7 cellular contexts compared by ENCODE assay signal in the genomic region with DNA sequence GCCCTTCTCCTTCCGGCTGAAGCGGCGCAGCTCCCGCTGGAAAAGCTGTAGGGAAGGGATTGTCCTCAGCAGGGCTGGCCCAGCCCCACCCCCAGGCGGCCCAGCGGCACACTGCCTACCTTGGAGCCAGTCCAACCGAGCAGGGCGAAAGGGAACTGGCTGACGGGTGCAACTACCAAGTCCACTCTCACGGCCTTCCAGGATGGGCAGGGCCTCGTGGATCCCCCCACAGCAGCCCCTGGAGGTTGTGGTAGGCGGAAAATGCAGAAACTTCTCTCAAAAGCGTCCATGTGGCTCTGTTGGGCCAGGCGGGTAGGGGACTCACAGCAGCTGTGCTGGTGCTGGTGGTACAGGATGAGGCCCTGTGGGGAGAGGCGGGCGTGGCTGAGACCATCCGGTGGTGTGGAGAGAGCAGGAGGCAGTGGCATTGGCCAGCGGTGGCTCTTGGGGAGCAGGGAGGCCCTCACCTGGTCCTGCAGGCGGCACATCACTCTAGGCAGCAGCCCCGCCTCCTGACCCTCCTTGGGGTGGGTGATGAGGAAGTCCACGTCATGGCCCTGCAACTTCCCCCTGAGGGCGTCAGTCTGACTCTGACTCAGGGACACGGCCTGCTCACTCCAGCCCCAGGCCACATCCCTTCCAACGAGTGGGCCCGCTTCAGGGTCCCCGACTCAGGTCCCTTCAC. TPM values are rescaled to one million over a fixed set of nuclear protein-coding genes. Genes with fewer than 3 reads are reported as not detected.
DNase-seq lines count a peak whose midpoint lies in the region; ATAC-seq, FAIRE-seq and TF ChIP-seq lines count a peak whose summit lies in the region.

No MANE protein-coding gene starts in this region.

- peak; percentile 75 for DNase-seq in HT1080 (ENCODE audit: low read depth)
- no peak for DNase-seq in activated T-helper 1 cell treated with anti-CD3 and anti-CD28 coated beads, Interleukin-12 subunit alpha, Interleukin-12 subunit beta, Interleukin-2, Interleukin-4 antibody, amounts not matched to agents 30 ng/mL and 10 ng/mL and 1 ng/mL, durations not matched to agents 14 hours and 24 hours and 36 hours (ENCODE audit: low spot score)
- DNase-seq in right atrium auricular region (ENCODE audit: low spot score) = peak; percentile 81
- peak; percentile 92 for DNase-seq in small intestine
- DNase-seq in type B pancreatic cell (ENCODE audit: extremely low spot score, unreplicated experiment) = no peak
- no peak for DNase-seq in DMS 273 (lab: John Stamatoyannopoulos, UW; ENCODE audit: unreplicated experiment)

- WGBS in small intestine, 3 donors = 33 to 57% (median 44%) methylated on average over 25 to 26 of the region's 26 CpGs

- H3K9me3 ChIP-seq in right atrium auricular region = no peaks in the 10 kb centered on the region
- no peaks in the 10 kb centered on the region for H3K9me3 ChIP-seq in small intestine (ENCODE audit: control insufficient read depth, low read depth)

- H3K36me3 ChIP-seq in right atrium auricular region (peaks cover 52% of the 10 kb centered on the region), small intestine (ENCODE audit: control insufficient read depth in 2 of 2, insufficient read depth in 2 of 2, low read length in 2 of 2) (peaks cover 5 to 16% of the 10 kb centered on the region in 2 donors)

- H3K27ac Mint-ChIP-seq in activated T-helper 1 cell treated with anti-CD3 and anti-CD28 coated beads, Interleukin-12 subunit alpha, Interleukin-12 subunit beta, Interleukin-2, Interleukin-4 antibody, amounts not matched to agents 30 ng/mL and 10 ng/mL and 1 ng/mL, durations not matched to agents 14 hours and 24 hours and 36 hours = peak overlapping the region; percentile 12
- no peak overlapping the region for H3K27ac Mint-ChIP-seq in type B pancreatic cell

- no peak for TF ChIP-seq CTCF in right atrium auricular region (IDR thresholded peaks at IDR 0.05)
- TF ChIP-seq CTCF in type B pancreatic cell (conservative IDR thresholded peaks at IDR 0.05) = no peak

- peak; percentile 83 for ATAC-seq in GM19351 (IDR thresholded peaks at IDR 0.05; ENCODE audit: unreplicated experiment)

- peaks cover 8% of the 10 kb centered on the region for H3K4me1 Mint-ChIP-seq in activated T-helper 1 cell treated with anti-CD3 and anti-CD28 coated beads, Interleukin-12 subunit alpha, Interleukin-12 subunit beta, Interleukin-2, Interleukin-4 antibody, amounts not matched to agents 30 ng/mL and 10 ng/mL and 1 ng/mL, durations not matched to agents 14 hours and 24 hours and 36 hours (ENCODE audit: low read depth)
- H3K4me1 Mint-ChIP-seq in type B pancreatic cell (ENCODE audit: unreplicated experiment) = peaks cover 4% of the 10 kb centered on the region

- H3K4me1 ChIP-seq in right atrium auricular region (peaks cover 0 to 72% of the 10 kb centered on the region in 2 donors), small intestine (ENCODE audit: control insufficient read depth in 2 of 2, insufficient read depth in 1 of 2, low read depth in 1 of 2, low read length in 1 of 2) (peaks cover 0 to 9% of the 10 kb centered on the region in 2 donors)

- H3K9me3 Mint-ChIP-seq in activated T-helper 1 cell treated with anti-CD3 and anti-CD28 coated beads, Interleukin-12 subunit alpha, Interleukin-12 subunit beta, Interleukin-2, Interleukin-4 antibody, amounts not matched to agents 30 ng/mL and 10 ng/mL and 1 ng/mL, durations not matched to agents 14 hours and 24 hours and 36 hours = no peaks in the 10 kb centered on the region
- no peaks in the 10 kb centered on the region for H3K9me3 Mint-ChIP-seq in type B pancreatic cell

- intact Hi-C loops in activated T-helper 1 cell treated with anti-CD3 and anti-CD28 coated beads, Interleukin-12 subunit alpha, Interleukin-12 subunit beta, Interleukin-2, Interleukin-4 antibody, amounts not matched to agents 30 ng/mL and 10 ng/mL and 1 ng/mL, durations not matched to agents 14 hours and 24 hours and 36 hours (cut with micrococcal nuclease) = no loop called here

- H3K27me3 Mint-ChIP-seq in activated T-helper 1 cell treated with anti-CD3 and anti-CD28 coated beads, Interleukin-12 subunit alpha, Interleukin-12 subunit beta, Interleukin-2, Interleukin-4 antibody, amounts not matched to agents 30 ng/mL and 10 ng/mL and 1 ng/mL, durations not matched to agents 14 hours and 24 hours and 36 hours (ENCODE audit: insufficient read depth) = no peaks in the 10 kb centered on the region
- H3K27me3 Mint-ChIP-seq in type B pancreatic cell = no peaks in the 10 kb centered on the region

- H3K27me3 ChIP-seq in right atrium auricular region = no peaks in the 10 kb centered on the region
- H3K27me3 ChIP-seq in small intestine (ENCODE audit: control insufficient read depth in 2 of 2, insufficient read depth in 2 of 2, low read length in 2 of 2) = no peaks in the 10 kb centered on the region

- no peak overlapping the region for H3K4me3 Mint-ChIP-seq in activated T-helper 1 cell treated with anti-CD3 and anti-CD28 coated beads, Interleukin-12 subunit alpha, Interleukin-12 subunit beta, Interleukin-2, Interleukin-4 antibody, amounts not matched to agents 30 ng/mL and 10 ng/mL and 1 ng/mL, durations not matched to agents 14 hours and 24 hours and 36 hours
- no peak overlapping the region for H3K4me3 Mint-ChIP-seq in type B pancreatic cell

- FAIRE-seq in small intestine (lab: Jason Lieb, UNC) = no peak

- H3K36me3 Mint-ChIP-seq in activated T-helper 1 cell treated with anti-CD3 and anti-CD28 coated beads, Interleukin-12 subunit alpha, Interleukin-12 subunit beta, Interleukin-2, Interleukin-4 antibody, amounts not matched to agents 30 ng/mL and 10 ng/mL and 1 ng/mL, durations not matched to agents 14 hours and 24 hours and 36 hours (ENCODE audit: low read depth) = peaks cover 18% of the 10 kb centered on the region
- no peaks in the 10 kb centered on the region for H3K36me3 Mint-ChIP-seq in type B pancreatic cell

- peak overlapping the region in 1 of 2 donors; percentile 9 for H3K4me3 ChIP-seq in right atrium auricular region
- H3K4me3 ChIP-seq in small intestine (ENCODE audit: low read depth in 1 of 2, low read length in 2 of 2) = no peak overlapping the region

- H3K27ac ChIP-seq in right atrium auricular region = peak overlapping the region; percentile 92 to 93
- peak overlapping the region; percentile 50 to 86 for H3K27ac ChIP-seq in small intestine (ENCODE audit: low read depth in 1 of 2, low read length in 1 of 2)

RNA-seq across cellular contexts. Expression of gene PGAM2, which starts 8.4 kb away (rescaled TPM):
- not detected in 2 replicates for total RNA-seq in HT1080 (2014; rRNA removed; shearing (Covaris generic))
- 0.52 TPM in 1 of 2 replicates, not detected in the other for polyA plus RNA-seq in HT1080 (2015; cell fraction: cytosol; rRNA removed)
- polyA plus RNA-seq in HT1080 (2015; cell fraction: nucleus; rRNA removed) = not detected in 2 replicates
- total RNA-seq in activated T-helper 1 cell treated with anti-CD3 and anti-CD28 coated beads, Interleukin-12 subunit alpha, Interleukin-12 subunit beta, Interleukin-2, Interleukin-4 antibody, amounts not matched to agents 30 ng/mL and 10 ng/mL and 1 ng/mL, durations not matched to agents 14 hours and 24 hours and 36 hours = 0.42 and 0.78 TPM in 2 replicates
- 1,000 to 10,000 TPM in 1 of 2 donors, 100 to 1,000 TPM in 1; 680 to 2,809 TPM for total RNA-seq in right atrium auricular region
- polyA plus RNA-seq in small intestine = 1 to 10 TPM in 2 of 3 donors, under 1 TPM in 1; 1.00 to 5.7 (median 2.2) TPM
- 0.57 and 0.72 TPM in 2 replicates for total RNA-seq in type B pancreatic cell (ENCODE audit: low replicate concordance)

RNA-seq across cellular contexts. Expression of gene POLM, which starts 8.5 kb away (rescaled TPM):
- 12.8 and 17.4 TPM in 2 replicates for total RNA-seq in HT1080 (2014; rRNA removed; shearing (Covaris generic))
- polyA plus RNA-seq in HT1080 (2015; cell fraction: cytosol; rRNA removed) = 14.5 and 17.6 TPM in 2 replicates
- polyA plus RNA-seq in HT1080 (2015; cell fraction: nucleus; rRNA removed) = 65.5 and 86.8 TPM in 2 replicates
- total RNA-seq in activated T-helper 1 cell treated with anti-CD3 and anti-CD28 coated beads, Interleukin-12 subunit alpha, Interleukin-12 subunit beta, Interleukin-2, Interleukin-4 antibody, amounts not matched to agents 30 ng/mL and 10 ng/mL and 1 ng/mL, durations not matched to agents 14 hours and 24 hours and 36 hours = 36.9 and 41.7 TPM in 2 replicates
- total RNA-seq in right atrium auricular region (10 to 100 TPM; 18.5 to 31.3 TPM), type B pancreatic cell (ENCODE audit: low replicate concordance) (25.2 and 27.2 TPM in 2 replicates)
- polyA plus RNA-seq in small intestine = 10 to 100 TPM; 13.8 to 21.9 (median 15.2) TPM

RNA-seq across cellular contexts. Expression of gene DBNL, which starts 29.3 kb away (rescaled TPM):
- 154 and 156 TPM in 2 replicates for total RNA-seq in HT1080 (2014; rRNA removed; shearing (Covaris generic))
- 98.9 and 121 TPM in 2 replicates for polyA plus RNA-seq in HT1080 (2015; cell fraction: cytosol; rRNA removed)
- 139 and 147 TPM in 2 replicates for polyA plus RNA-seq in HT1080 (2015; cell fraction: nucleus; rRNA removed)
- total RNA-seq in activated T-helper 1 cell treated with anti-CD3 and anti-CD28 coated beads, Interleukin-12 subunit alpha, Interleukin-12 subunit beta, Interleukin-2, Interleukin-4 antibody, amounts not matched to agents 30 ng/mL and 10 ng/mL and 1 ng/mL, durations not matched to agents 14 hours and 24 hours and 36 hours = 140 TPM in 2 replicates
- 10 to 100 TPM; 31.4 to 66.2 TPM for total RNA-seq in right atrium auricular region
- 10 to 100 TPM; 66.4 to 97.5 (median 69.4) TPM for polyA plus RNA-seq in small intestine
- 62.8 and 71.7 TPM in 2 replicates for total RNA-seq in type B pancreatic cell (ENCODE audit: low replicate concordance)

RNA-seq across cellular contexts. Expression of gene AEBP1, which starts 30.3 kb away (rescaled TPM):
- not detected in 2 replicates for total RNA-seq in HT1080 (2014; rRNA removed; shearing (Covaris generic))
- 0.02 TPM in 1 of 2 replicates, not detected in the other for polyA plus RNA-seq in HT1080 (2015; cell fraction: cytosol; rRNA removed)
- not detected in 2 replicates for polyA plus RNA-seq in HT1080 (2015; cell fraction: nucleus; rRNA removed)
- 17.0 and 17.2 TPM in 2 replicates for total RNA-seq in activated T-helper 1 cell treated with anti-CD3 and anti-CD28 coated beads, Interleukin-12 subunit alpha, Interleukin-12 subunit beta, Interleukin-2, Interleukin-4 antibody, amounts not matched to agents 30 ng/mL and 10 ng/mL and 1 ng/mL, durations not matched to agents 14 hours and 24 hours and 36 hours
- total RNA-seq in right atrium auricular region (100 to 1,000 TPM in 1 of 2 donors, 10 to 100 TPM in 1; 84.4 to 193 TPM), type B pancreatic cell (ENCODE audit: low replicate concordance) (5.0 and 64.1 TPM in 2 replicates)
- 10 to 100 TPM in 1 of 3 donors, 1 to 10 TPM in 2; 1.3 to 34.8 (median 3.0) TPM for polyA plus RNA-seq in small intestine

RNA-seq across cellular contexts. Expression of gene POLD2, which starts 49.5 kb away (rescaled TPM):
- total RNA-seq in HT1080 (2014; rRNA removed; shearing (Covaris generic)) = 163 and 192 TPM in 2 replicates
- 141 and 165 TPM in 2 replicates for polyA plus RNA-seq in HT1080 (2015; cell fraction: cytosol; rRNA removed)
- 120 and 134 TPM in 2 replicates for polyA plus RNA-seq in HT1080 (2015; cell fraction: nucleus; rRNA removed)
- total RNA-seq in activated T-helper 1 cell treated with anti-CD3 and anti-CD28 coated beads, Interleukin-12 subunit alpha, Interleukin-12 subunit beta, Interleukin-2, Interleukin-4 antibody, amounts not matched to agents 30 ng/mL and 10 ng/mL and 1 ng/mL, durations not matched to agents 14 hours and 24 hours and 36 hours = 234 and 250 TPM in 2 replicates
- total RNA-seq in right atrium auricular region (10 to 100 TPM; 71.4 to 76.5 TPM), type B pancreatic cell (ENCODE audit: low replicate concordance) (122 and 142 TPM in 2 replicates)
- polyA plus RNA-seq in small intestine = 10 to 100 TPM; 13.6 to 82.4 (median 27.3) TPM

Comparison
In these comparisons a context has a peak if more than half of its experiments do, and no peak if none do; other contexts are left out.
1. DNase-seq: peak in HT1080 (single experiment), right atrium auricular region (single experiment) and small intestine (single experiment); none in activated T-helper 1 cell treated with anti-CD3 and anti-CD28 coated beads, Interleukin-12 subunit alpha, Interleukin-12 subunit beta, Interleukin-2, Interleukin-4 antibody, amounts not matched to agents 30 ng/mL and 10 ng/mL and 1 ng/mL, durations not matched to agents 14 hours and 24 hours and 36 hours (single experiment), type B pancreatic cell (single experiment) and DMS 273 (single experiment).
2. RNA of gene PGAM2, which starts 8.4 kb away (total RNA-seq): 680 to 2,809 TPM in right atrium auricular region; 0.42 to 0.78 TPM in activated T-helper 1 cell treated with anti-CD3 and anti-CD28 coated beads, Interleukin-12 subunit alpha, Interleukin-12 subunit beta, Interleukin-2, Interleukin-4 antibody, amounts not matched to agents 30 ng/mL and 10 ng/mL and 1 ng/mL, durations not matched to agents 14 hours and 24 hours and 36 hours, 0.57 to 0.72 TPM in type B pancreatic cell and not detected in HT1080; every median in the first group is over 100 times any median in the second.